In genomic region chr17:42394838-42395237, GRCh38 we compare ENCODE assay signal across 16 cellular contexts.
"Had no signal": no experiment of that assay in that cellular context is flagged by ENCODE, and none has a peak within 500 bp of the region (broad histone marks: within the 10 kb centered on the region; RNA-seq: fewer than 3 reads in every experiment).

No MANE protein-coding gene starts in this region.

- H3K27me3 Mint-ChIP-seq: activated CD4-positive, alpha-beta memory T cell treated with anti-CD3 and anti-CD28 coated beads, Interleukin-2, amount 10 ng/mL, durations not matched to agents 7 days and 5 days; stimulated activated naive CD8-positive, alpha-beta T cell treated with anti-CD3 and anti-CD28 coated beads, Interleukin-15, Interleukin-2, amounts not matched to agents 100 ng/mL and 50 ng/mL, for 24 hours had no signal

- ATAC-seq: activated CD8-positive, alpha-beta memory T cell treated with anti-CD3 and anti-CD28 coated beads, Interleukin-2, amount 10 ng/mL, durations not matched to agents 7 days and 5 days had no signal

- FAIRE-seq: bronchial epithelial cell, TTC549 had no signal

- H3K4me3 Mint-ChIP-seq: activated CD4-positive, alpha-beta memory T cell treated with anti-CD3 and anti-CD28 coated beads, Interleukin-2, amount 10 ng/mL, durations not matched to agents 7 days and 5 days; activated CD8-positive, alpha-beta memory T cell treated with anti-CD3 and anti-CD28 coated beads, Interleukin-2, amount 10 ng/mL, durations not matched to agents 7 days and 5 days; activated naive CD4-positive, alpha-beta T cell treated with anti-CD3 and anti-CD28 coated beads for 36 hours; mesothelial cell of epicardium; stimulated activated naive CD8-positive, alpha-beta T cell treated with anti-CD3 and anti-CD28 coated beads, Interleukin-15, Interleukin-2, amounts not matched to agents 100 ng/mL and 50 ng/mL, for 24 hours; T-helper 2 cell treated with Interferon-gamma antibody and Interleukin-4, amounts not matched to agents 5 μg/mL and 100 μg/mL, for 36 hours had no signal

- H3K36me3 Mint-ChIP-seq: activated CD8-positive, alpha-beta memory T cell treated with anti-CD3 and anti-CD28 coated beads, Interleukin-2, amount 10 ng/mL, durations not matched to agents 7 days and 5 days; mesothelial cell of epicardium had no signal

- H3K9me3 Mint-ChIP-seq: activated CD4-positive, alpha-beta memory T cell treated with anti-CD3 and anti-CD28 coated beads, Interleukin-2, amount 10 ng/mL, durations not matched to agents 7 days and 5 days; activated naive CD4-positive, alpha-beta T cell treated with anti-CD3 and anti-CD28 coated beads for 36 hours; stimulated activated naive CD8-positive, alpha-beta T cell treated with anti-CD3 and anti-CD28 coated beads, Interleukin-15, Interleukin-2, amounts not matched to agents 100 ng/mL and 50 ng/mL, for 24 hours; T-helper 2 cell treated with Interferon-gamma antibody and Interleukin-4, amounts not matched to agents 5 μg/mL and 100 μg/mL, for 36 hours had no signal

- DNase-seq: activated CD4-positive, alpha-beta memory T cell treated with anti-CD3 and anti-CD28 coated beads, Interleukin-2, amount 10 ng/mL, durations not matched to agents 7 days and 5 days; activated CD4-positive, alpha-beta T cell treated with anti-CD3 and anti-CD28 coated beads for 4 hours; activated CD8-positive, alpha-beta memory T cell treated with anti-CD3 and anti-CD28 coated beads, Interleukin-2, amount 10 ng/mL, durations not matched to agents 7 days and 5 days; activated naive CD4-positive, alpha-beta T cell treated with anti-CD3 and anti-CD28 coated beads for 36 hours; cerebellar nuclear complex; effector CD4-positive, alpha-beta T cell; stimulated activated CD4-positive, alpha-beta T cell treated with anti-CD3 and anti-CD28 coated beads, Interleukin-12 subunit alpha, Interleukin-12 subunit beta, amount 100 ng/mL, for 4 hours; stimulated activated CD4-positive, alpha-beta T cell treated with anti-CD3 and anti-CD28 coated beads, Interleukin-1b, Interleukin-23, amount 100 ng/mL, for 48 hours; stimulated activated CD8-positive, alpha-beta memory T cell treated with anti-CD3 and anti-CD28 coated beads, Interleukin-4, amount 100 ng/mL, for 48 hours; SW 1271 had no signal

- H3K27ac Mint-ChIP-seq: activated CD4-positive, alpha-beta memory T cell treated with anti-CD3 and anti-CD28 coated beads, Interleukin-2, amount 10 ng/mL, durations not matched to agents 7 days and 5 days; activated CD8-positive, alpha-beta memory T cell treated with anti-CD3 and anti-CD28 coated beads, Interleukin-2, amount 10 ng/mL, durations not matched to agents 7 days and 5 days; activated naive CD4-positive, alpha-beta T cell treated with anti-CD3 and anti-CD28 coated beads for 36 hours; mesothelial cell of epicardium; progenitor cell of endocrine pancreas; stimulated activated naive CD8-positive, alpha-beta T cell treated with anti-CD3 and anti-CD28 coated beads, Interleukin-15, Interleukin-2, amounts not matched to agents 100 ng/mL and 50 ng/mL, for 24 hours; T-helper 2 cell treated with Interferon-gamma antibody and Interleukin-4, amounts not matched to agents 5 μg/mL and 100 μg/mL, for 36 hours had no signal
